ENCODE assay signal across 1 cellular context in the genomic region with DNA sequence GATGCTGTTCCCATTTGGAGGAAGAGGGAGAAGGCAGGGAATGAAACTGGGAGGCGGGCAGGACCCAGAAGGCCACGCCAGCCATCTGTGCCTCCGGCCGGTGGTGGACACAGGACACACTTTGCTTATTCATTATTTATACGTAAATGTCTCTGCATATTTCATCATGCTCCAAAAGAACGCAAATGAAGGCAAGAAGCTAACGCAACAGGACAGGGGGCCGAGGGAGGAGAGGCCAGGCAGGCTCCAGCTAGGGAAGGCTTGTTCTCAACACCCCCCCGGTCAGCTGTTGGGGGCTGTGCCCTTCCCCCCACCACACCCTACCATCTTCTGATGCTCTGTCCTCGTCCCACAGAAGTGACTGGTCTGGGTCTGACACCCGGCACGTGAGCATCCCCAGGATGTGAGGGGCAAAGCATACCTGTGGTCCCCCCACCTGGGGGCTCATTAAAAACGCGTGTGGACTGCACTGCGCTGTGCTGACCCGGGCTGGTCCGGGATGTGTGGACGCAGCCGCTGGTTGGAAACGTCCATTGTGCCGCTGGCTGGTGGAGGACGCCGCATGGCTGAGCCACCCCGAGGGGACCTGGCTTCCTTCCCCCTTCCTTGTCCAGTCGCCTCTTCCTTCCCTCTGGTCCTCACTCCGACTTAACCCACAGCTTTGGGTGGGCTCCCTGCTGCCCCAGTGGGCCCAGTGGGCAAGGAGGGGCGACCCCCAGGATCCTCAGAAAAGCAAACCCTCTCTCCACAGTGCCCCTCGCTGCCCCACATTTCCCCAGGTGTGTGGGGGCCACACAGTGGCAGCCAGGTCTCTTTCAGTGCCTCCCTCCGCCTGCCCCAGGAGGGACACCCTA.
TF ChIP-seq lines count a peak whose summit lies in the region.

No MANE protein-coding gene starts in this region.

TF ChIP-seq in K562, 482 proteins besides CTCF, POLR2A, EP300 and RAD21 (continued from another document):
- TF ChIP-seq, protein P1, sequence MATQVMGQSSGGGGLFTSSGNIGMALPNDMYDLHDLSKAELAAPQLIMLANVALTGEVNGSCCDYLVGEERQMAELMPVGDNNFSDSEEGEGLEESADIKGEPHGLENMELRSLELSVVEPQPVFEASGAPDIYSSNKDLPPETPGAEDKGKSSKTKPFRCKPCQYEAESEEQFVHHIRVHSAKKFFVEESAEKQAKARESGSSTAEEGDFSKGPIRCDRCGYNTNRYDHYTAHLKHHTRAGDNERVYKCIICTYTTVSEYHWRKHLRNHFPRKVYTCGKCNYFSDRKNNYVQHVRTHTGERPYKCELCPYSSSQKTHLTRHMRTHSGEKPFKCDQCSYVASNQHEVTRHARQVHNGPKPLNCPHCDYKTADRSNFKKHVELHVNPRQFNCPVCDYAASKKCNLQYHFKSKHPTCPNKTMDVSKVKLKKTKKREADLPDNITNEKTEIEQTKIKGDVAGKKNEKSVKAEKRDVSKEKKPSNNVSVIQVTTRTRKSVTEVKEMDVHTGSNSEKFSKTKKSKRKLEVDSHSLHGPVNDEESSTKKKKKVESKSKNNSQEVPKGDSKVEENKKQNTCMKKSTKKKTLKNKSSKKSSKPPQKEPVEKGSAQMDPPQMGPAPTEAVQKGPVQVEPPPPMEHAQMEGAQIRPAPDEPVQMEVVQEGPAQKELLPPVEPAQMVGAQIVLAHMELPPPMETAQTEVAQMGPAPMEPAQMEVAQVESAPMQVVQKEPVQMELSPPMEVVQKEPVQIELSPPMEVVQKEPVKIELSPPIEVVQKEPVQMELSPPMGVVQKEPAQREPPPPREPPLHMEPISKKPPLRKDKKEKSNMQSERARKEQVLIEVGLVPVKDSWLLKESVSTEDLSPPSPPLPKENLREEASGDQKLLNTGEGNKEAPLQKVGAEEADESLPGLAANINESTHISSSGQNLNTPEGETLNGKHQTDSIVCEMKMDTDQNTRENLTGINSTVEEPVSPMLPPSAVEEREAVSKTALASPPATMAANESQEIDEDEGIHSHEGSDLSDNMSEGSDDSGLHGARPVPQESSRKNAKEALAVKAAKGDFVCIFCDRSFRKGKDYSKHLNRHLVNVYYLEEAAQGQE (CRISPR knock-in tag; IDR thresholded peaks at IDR 0.05; ENCODE audit: low read depth): no peak
- TF ChIP-seq RBM25 (IDR thresholded peaks at IDR 0.05; ENCODE audit: low read depth, low read length, severe bottlenecking) (no peak), ARID1B (IDR thresholded peaks at IDR 0.05) (no peak), PHF20 (IDR thresholded peaks at IDR 0.05; ENCODE audit: partially characterized antibody) (no peak), RBFOX2 (IDR thresholded peaks at IDR 0.05; ENCODE audit: low read depth, low read length) (peak; percentile 56), NR3C1 (CRISPR knock-in tag; IDR thresholded peaks at IDR 0.05) (no peak), CEBPG (CRISPR knock-in tag; IDR thresholded peaks at IDR 0.05) (peak; percentile 65; the same call in 1 of the 2 replicates), CEBPG (tag; conservative IDR thresholded peaks at IDR 0.05 in 1 of 2, IDR thresholded peaks at IDR 0.05 in 1 of 2) (peak in 1 of 2 experiments; percentile 56; a peak in 2 of 4 replicates), SRSF9 (IDR thresholded peaks at IDR 0.05; ENCODE audit: borderline replicate concordance, low read depth, low read length) (no peak)
- TF ChIP-seq, protein P2, sequence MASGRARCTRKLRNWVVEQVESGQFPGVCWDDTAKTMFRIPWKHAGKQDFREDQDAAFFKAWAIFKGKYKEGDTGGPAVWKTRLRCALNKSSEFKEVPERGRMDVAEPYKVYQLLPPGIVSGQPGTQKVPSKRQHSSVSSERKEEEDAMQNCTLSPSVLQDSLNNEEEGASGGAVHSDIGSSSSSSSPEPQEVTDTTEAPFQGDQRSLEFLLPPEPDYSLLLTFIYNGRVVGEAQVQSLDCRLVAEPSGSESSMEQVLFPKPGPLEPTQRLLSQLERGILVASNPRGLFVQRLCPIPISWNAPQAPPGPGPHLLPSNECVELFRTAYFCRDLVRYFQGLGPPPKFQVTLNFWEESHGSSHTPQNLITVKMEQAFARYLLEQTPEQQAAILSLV (tag; IDR thresholded peaks at IDR 0.05): no peak
- TF ChIP-seq, protein P3, sequence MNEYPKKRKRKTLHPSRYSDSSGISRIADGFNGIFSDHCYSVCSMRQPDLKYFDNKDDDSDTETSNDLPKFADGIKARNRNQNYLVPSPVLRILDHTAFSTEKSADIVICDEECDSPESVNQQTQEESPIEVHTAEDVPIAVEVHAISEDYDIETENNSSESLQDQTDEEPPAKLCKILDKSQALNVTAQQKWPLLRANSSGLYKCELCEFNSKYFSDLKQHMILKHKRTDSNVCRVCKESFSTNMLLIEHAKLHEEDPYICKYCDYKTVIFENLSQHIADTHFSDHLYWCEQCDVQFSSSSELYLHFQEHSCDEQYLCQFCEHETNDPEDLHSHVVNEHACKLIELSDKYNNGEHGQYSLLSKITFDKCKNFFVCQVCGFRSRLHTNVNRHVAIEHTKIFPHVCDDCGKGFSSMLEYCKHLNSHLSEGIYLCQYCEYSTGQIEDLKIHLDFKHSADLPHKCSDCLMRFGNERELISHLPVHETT (CRISPR knock-in tag; conservative IDR thresholded peaks at IDR 0.05 in 1 of 2, IDR thresholded peaks at IDR 0.05 in 1 of 2): no peak
TF ChIP-seq in K562: peak in this region for 3.
